18 cellular contexts compared by ENCODE assay signal in genomic region chr4:119525771-119526712, GRCh38.
DNase-seq lines count a peak whose midpoint lies in the region; ATAC-seq, FAIRE-seq and TF ChIP-seq lines count a peak whose summit lies in the region.
"Had no signal": no experiment of that assay in that cellular context is flagged by ENCODE, and none has a peak within 500 bp of the region (broad histone marks: within the 10 kb centered on the region; RNA-seq: fewer than 3 reads in every experiment).

No MANE protein-coding gene starts in this region.

- H3K36me3 Mint-ChIP-seq in activated CD4-positive, alpha-beta memory T cell treated with anti-CD3 and anti-CD28 coated beads for 36 hours: peaks cover 16% of the 10 kb centered on the region

- no peaks in the 10 kb centered on the region for H3K4me1 Mint-ChIP-seq in activated CD4-positive, alpha-beta memory T cell treated with anti-CD3 and anti-CD28 coated beads for 36 hours (ENCODE audit: low read depth)

- no peak for TF ChIP-seq POLR2A in endothelial cell of umbilical vein (IDR thresholded peaks at IDR 0.05; ENCODE audit: low read depth, low read length)

- peak overlapping the region; percentile 88 for H3K9ac ChIP-seq in endothelial cell of umbilical vein (replicated peaks; ENCODE audit: extremely low read depth, insufficient read depth, low read length)
- H3K9ac ChIP-seq: KMS-11 had no signal

- H3K4me3 ChIP-seq in cardiac muscle cell (no peak overlapping the region), right cardiac atrium (ENCODE audit: low read length) (no peak overlapping the region), endothelial cell of umbilical vein (replicated peaks in 1 of 3; ENCODE audit: insufficient read depth in 1 of 3, low read depth in 1 of 3, low read length in 3 of 3) (no peak overlapping the region), muscle layer of duodenum (ENCODE audit: low read depth in 1 of 2, low read length in 2 of 2) (no peak overlapping the region), aorta (ENCODE audit: low read length in 2 of 2) (no peak overlapping the region)

- no peak overlapping the region for H2AFZ ChIP-seq in endothelial cell of umbilical vein (ENCODE audit: low read depth, low read length)

- H4K20me1 ChIP-seq in endothelial cell of umbilical vein (replicated peaks; ENCODE audit: control insufficient read depth, extremely low read depth, insufficient read depth, low read length): no peaks in the 10 kb centered on the region

- DNase-seq in cardiac muscle cell (ENCODE audit: low read depth in 1 of 2, low spot score in 1 of 2) (peak in 1 of 2 donors; percentile 18), right cardiac atrium (no peak), endothelial cell of umbilical vein (ENCODE audit: low read depth, low spot score) (peak; percentile 41), aorta (no peak), frontal cortex (ENCODE audit: low spot score in 2 of 2) (no peak)
- DNase-seq in activated CD4-positive, alpha-beta T cell treated with anti-CD3 and anti-CD28 coated beads, Interleukin-2, amount 50 U/mL, for 1 hour: no peak
- DNase-seq in activated CD4-positive, alpha-beta memory T cell treated with anti-CD3 and anti-CD28 coated beads for 36 hours: no peak
- DNase-seq: activated CD4-positive, alpha-beta T cell treated with anti-CD3 and anti-CD28 coated beads, Interleukin-2, amount 50 U/mL, for 4 hours; anterior cingulate cortex; NCI-H146; NCI-H510A treated with DMSO at 0.1 percent for 48 hours; stimulated activated CD4-positive, alpha-beta T cell treated with anti-CD3 and anti-CD28 coated beads, Interleukin-4, amount 100 ng/mL, for 1 hour had no signal

- H3K9me1 ChIP-seq in endothelial cell of umbilical vein (replicated peaks; ENCODE audit: control insufficient read depth, extremely low read depth, insufficient read depth, low read length): no peaks in the 10 kb centered on the region

- no peak overlapping the region for H3K27ac Mint-ChIP-seq in activated CD4-positive, alpha-beta memory T cell treated with anti-CD3 and anti-CD28 coated beads for 36 hours
- H3K27ac Mint-ChIP-seq: activated T-helper 2 cell treated with anti-CD3 and anti-CD28 coated beads, Interferon-gamma antibody, Interleukin-2, Interleukin-4, amounts not matched to agents 10 μg/mL and 5 μg/mL and 100 μg/mL, durations not matched to agents 14 hours and 24 hours and 36 hours; T-helper 1 cell treated with Interleukin-12 subunit alpha and Interleukin-12 subunit beta and Interleukin-4 antibody, amounts not matched to agents 30 μg/mL and 1 μg/mL, for 36 hours had no signal

- dilution Hi-C loops in endothelial cell of umbilical vein (cut with MboI; ENCODE audit: extremely low pct_ligation_motif_present, low sequenced_read_pairs): no loop called here

- peak overlapping the region; percentile 94 for H3K4me2 ChIP-seq in endothelial cell of umbilical vein (ENCODE audit: insufficient read depth, low read length)
- H3K4me2 ChIP-seq: KMS-11 had no signal

- TF ChIP-seq CTCF in cardiac muscle cell (IDR thresholded peaks at IDR 0.05; ENCODE audit: low read depth, low read length) (no peak), endothelial cell of umbilical vein (IDR thresholded peaks at IDR 0.05; ENCODE audit: extremely low read depth in 1 of 2, insufficient read depth in 1 of 2, low read depth in 1 of 2, low read length in 2 of 2) (no peak)

- no peaks in the 10 kb centered on the region for H3K27me3 ChIP-seq in cardiac muscle cell
- no peaks in the 10 kb centered on the region for H3K27me3 ChIP-seq in right cardiac atrium (ENCODE audit: control insufficient read depth, insufficient read depth)
- H3K27me3 ChIP-seq in endothelial cell of umbilical vein (ENCODE audit: control insufficient read depth in 2 of 2, insufficient read depth in 2 of 2, low read length in 2 of 2): no peaks in the 10 kb centered on the region
- no peaks in the 10 kb centered on the region for H3K27me3 ChIP-seq in muscle layer of duodenum (ENCODE audit: low read depth, low read length)
- no peaks in the 10 kb centered on the region for H3K27me3 ChIP-seq in aorta (ENCODE audit: control insufficient read depth in 1 of 2, insufficient read depth in 2 of 2, low read length in 1 of 2)

- ATAC-seq in right cardiac atrium: no peak
- no peak for ATAC-seq in aorta (ENCODE audit: low FRiP score)

- intact Hi-C loops in right cardiac atrium (cut with DNase I): no loop called here
- intact Hi-C loops in endothelial cell of umbilical vein (cut with micrococcal nuclease): loop anchor here (2.0 to 10.0 kb wide), 4 partner anchors 33 to 691 kb away; partner anchors contain the start of genes SEC24D and USP53
- intact Hi-C loops in aorta (cut with DNase I): no loop called here
- intact Hi-C loops in activated CD4-positive, alpha-beta memory T cell treated with anti-CD3 and anti-CD28 coated beads for 36 hours (cut with micrococcal nuclease): no loop called here

- CTCF ChIA-PET in endothelial cell of umbilical vein (lab: Charles Lee): interaction anchor here (0.7 to 2.2 kb wide), 6 partner anchors 11 to 101 kb away, joined by 3 to 7 read pairs (median 4); no protein-coding TSS in a partner anchor
- CTCF ChIA-PET in activated CD4-positive, alpha-beta memory T cell treated with anti-CD3 and anti-CD28 coated beads for 36 hours (lab: Charles Lee): no interaction called here

- H3K27me3 Mint-ChIP-seq in activated CD4-positive, alpha-beta memory T cell treated with anti-CD3 and anti-CD28 coated beads for 36 hours: no peaks in the 10 kb centered on the region
- H3K27me3 Mint-ChIP-seq: progenitor cell of endocrine pancreas had no signal

- no TSS peak for BruUV-seq in endothelial cell of umbilical vein (replicated peaks; lab: Mats Ljungman, UMichigan)

- FAIRE-seq in endothelial cell of umbilical vein (lab: Jason Lieb, UNC) (no peak), frontal cortex (lab: Jason Lieb, UNC) (no peak)
- FAIRE-seq: RCC 7860 had no signal

- 61% methylated on average over 3 of the region's 3 CpGs for WGBS in right cardiac atrium
- 27 to 41% methylated on average over 3 of the region's 3 CpGs for WGBS in aorta, 2 donors

- H3K9me3 ChIP-seq in cardiac muscle cell (ENCODE audit: low read depth) (no peaks in the 10 kb centered on the region), right cardiac atrium (ENCODE audit: control insufficient read depth, low read length) (no peaks in the 10 kb centered on the region), endothelial cell of umbilical vein (replicated peaks; ENCODE audit: control insufficient read depth, insufficient read depth, low read length) (no peaks in the 10 kb centered on the region), muscle layer of duodenum (ENCODE audit: control insufficient read depth in 1 of 2, low read length in 2 of 2) (no peaks in the 10 kb centered on the region), aorta (ENCODE audit: control insufficient read depth, low read length) (no peaks in the 10 kb centered on the region)

- H3K27ac ChIP-seq in cardiac muscle cell: peak overlapping the region; percentile 53
- H3K27ac ChIP-seq in right cardiac atrium (ENCODE audit: low read length): no peak overlapping the region
- peak overlapping the region; percentile 99 for H3K27ac ChIP-seq in endothelial cell of umbilical vein (ENCODE audit: insufficient read depth, low read depth, low read length)
- peak overlapping the region; percentile 58 for H3K27ac ChIP-seq in muscle layer of duodenum (ENCODE audit: low read length)
- peak overlapping the region; percentile 93 to 98 for H3K27ac ChIP-seq in aorta (ENCODE audit: low read depth in 1 of 2, low read length in 2 of 2)
- H3K27ac ChIP-seq: KMS-11 had no signal

- POLR2A ChIA-PET in endothelial cell of umbilical vein (lab: Charles Lee): no interaction called here
- POLR2A ChIA-PET in activated CD4-positive, alpha-beta memory T cell treated with anti-CD3 and anti-CD28 coated beads for 36 hours (lab: Charles Lee): no interaction called here

- no peaks in the 10 kb centered on the region for H3K9me3 Mint-ChIP-seq in activated CD4-positive, alpha-beta memory T cell treated with anti-CD3 and anti-CD28 coated beads for 36 hours
- H3K9me3 Mint-ChIP-seq: activated T-helper 2 cell treated with anti-CD3 and anti-CD28 coated beads, Interferon-gamma antibody, Interleukin-2, Interleukin-4, amounts not matched to agents 10 μg/mL and 5 μg/mL and 100 μg/mL, durations not matched to agents 14 hours and 24 hours and 36 hours; T-helper 1 cell treated with Interleukin-12 subunit alpha and Interleukin-12 subunit beta and Interleukin-4 antibody, amounts not matched to agents 30 μg/mL and 1 μg/mL, for 36 hours had no signal

- H3K4me3 Mint-ChIP-seq in activated CD4-positive, alpha-beta memory T cell treated with anti-CD3 and anti-CD28 coated beads for 36 hours: no peak overlapping the region
- H3K4me3 Mint-ChIP-seq: T-helper 1 cell treated with Interleukin-12 subunit alpha and Interleukin-12 subunit beta and Interleukin-4 antibody, amounts not matched to agents 30 μg/mL and 1 μg/mL, for 36 hours had no signal

- H3K4me1 ChIP-seq in cardiac muscle cell (ENCODE audit: low read depth) (peaks cover 25% of the 10 kb centered on the region), right cardiac atrium (ENCODE audit: control insufficient read depth, insufficient read depth, low read length) (no peaks in the 10 kb centered on the region), endothelial cell of umbilical vein (ENCODE audit: control insufficient read depth, extremely low read depth, insufficient read depth, low read length) (peaks cover 47% of the 10 kb centered on the region), muscle layer of duodenum (ENCODE audit: control insufficient read depth in 1 of 2, insufficient read depth in 2 of 2, low read length in 2 of 2) (peaks cover 0 to 20% of the 10 kb centered on the region in 2 donors), aorta (ENCODE audit: control insufficient read depth in 1 of 2, insufficient read depth in 2 of 2, low read length in 2 of 2) (peaks cover 6 to 8% of the 10 kb centered on the region in 2 donors)

- H3K36me3 ChIP-seq in cardiac muscle cell (peaks cover 10% of the 10 kb centered on the region), endothelial cell of umbilical vein (ENCODE audit: control insufficient read depth in 2 of 2, extremely low read depth in 1 of 2, insufficient read depth in 2 of 2, low read length in 2 of 2) (no peaks in the 10 kb centered on the region), muscle layer of duodenum (ENCODE audit: control insufficient read depth in 1 of 2, insufficient read depth in 2 of 2, low read length in 2 of 2) (peaks cover 0 to 6% of the 10 kb centered on the region in 2 donors), aorta (ENCODE audit: control insufficient read depth in 1 of 2, insufficient read depth in 2 of 2, low read length in 1 of 2) (peaks cover 0 to 2% of the 10 kb centered on the region in 2 donors)

- no peaks in the 10 kb centered on the region for H3K79me2 ChIP-seq in endothelial cell of umbilical vein (ENCODE audit: control insufficient read depth, insufficient read depth, low read length)

TF ChIP-seq in endothelial cell of umbilical vein, 7 proteins besides CTCF, POLR2A, EP300 and RAD21 (continues in another document):
- TF ChIP-seq GATA2 (IDR thresholded peaks at IDR 0.05; ENCODE audit: insufficient read depth, insufficient read length, low read depth, low read length): no peak
- TF ChIP-seq JUN (IDR thresholded peaks at IDR 0.05; ENCODE audit: borderline replicate concordance, insufficient read depth, insufficient read length, low read depth): no peak
- no peak for TF ChIP-seq EZH2 (IDR thresholded peaks at IDR 0.05; ENCODE audit: borderline replicate concordance, low read depth, low read length, severe bottlenecking)
- TF ChIP-seq MYC (IDR thresholded peaks at IDR 0.05; ENCODE audit: low read depth, low read length): no peak
